ENCODE assay signal across 23 cellular contexts in genomic region chr20:61696181-61696735, GRCh38.
"Had no signal": no experiment of that assay in that cellular context is flagged by ENCODE, and none has a peak within 500 bp of the region (broad histone marks: within the 10 kb centered on the region; RNA-seq: fewer than 3 reads in every experiment).

No MANE protein-coding gene starts in this region.

- H3K9me3 Mint-ChIP-seq: mesothelial cell of epicardium had no signal

- H3K36me3 Mint-ChIP-seq: mesothelial cell of epicardium; naive thymus-derived CD4-positive, alpha-beta T cell; stimulated activated memory B cell treated with anti-CD40 and anti-IgM and Interleukin-4, amounts not matched to agents 10 μg/mL and 1 μg/mL and 100 μg/mL, for 72 hours had no signal

- FAIRE-seq: frontal cortex, keratinocyte, urothelium cell line had no signal

- H3K4me3 ChIP-seq: dorsolateral prefrontal cortex, ovary, psoas muscle, sigmoid colon, testis, tibial artery, upper lobe of left lung had no signal

- H3K27me3 ChIP-seq: ovary, testis, upper lobe of left lung had no signal

- DNase-seq: cortex of kidney; effector CD4-positive, alpha-beta T cell; mesenchymal stem cell; naive thymus-derived CD4-positive, alpha-beta T cell; nucleus accumbens; ovary; sigmoid colon; stimulated activated CD4-positive, alpha-beta T cell treated with anti-CD3 and anti-CD28 coated beads, Interleukin-2, amount 100 ng/mL, for 24 hours; stimulated activated CD4-positive, alpha-beta T cell treated with anti-CD3 and anti-CD28 coated beads, Interleukin-4, amount 100 ng/mL, for 4 hours; stimulated activated naive CD8-positive, alpha-beta T cell treated with anti-CD3 and anti-CD28 coated beads, Interleukin-15, Interleukin-2, amounts not matched to agents 100 U/mL and 50 U/mL, for 24 hours; substantia nigra; testis; tibial artery; upper lobe of left lung had no signal

- H3K9me3 ChIP-seq: ovary, psoas muscle, sigmoid colon, testis, upper lobe of left lung had no signal

- ATAC-seq: left lobe of liver; naive thymus-derived CD4-positive, alpha-beta T cell; psoas muscle; right cardiac atrium; stimulated activated memory B cell treated with anti-CD40 and anti-IgM and Interleukin-4, amounts not matched to agents 10 μg/mL and 1 μg/mL and 100 μg/mL, for 72 hours; stimulated activated naive CD8-positive, alpha-beta T cell treated with anti-CD3 and anti-CD28 coated beads, Interleukin-15, Interleukin-2, amounts not matched to agents 100 U/mL and 50 U/mL, for 24 hours had no signal

- H3K4me1 Mint-ChIP-seq: mesothelial cell of epicardium; naive thymus-derived CD4-positive, alpha-beta T cell; stimulated activated memory B cell treated with anti-CD40 and anti-IgM and Interleukin-4, amounts not matched to agents 10 μg/mL and 1 μg/mL and 100 μg/mL, for 72 hours had no signal

- H3K27ac Mint-ChIP-seq: mesothelial cell of epicardium; stimulated activated memory B cell treated with anti-CD40 and anti-IgM and Interleukin-4, amounts not matched to agents 10 μg/mL and 1 μg/mL and 100 μg/mL, for 72 hours had no signal

- H3K4me1 ChIP-seq: psoas muscle, sigmoid colon, testis, tibial artery, upper lobe of left lung had no signal

- H3K36me3 ChIP-seq: ovary, sigmoid colon, tibial artery, upper lobe of left lung had no signal

- H3K4me3 Mint-ChIP-seq: mesothelial cell of epicardium; naive thymus-derived CD4-positive, alpha-beta T cell; stimulated activated memory B cell treated with anti-CD40 and anti-IgM and Interleukin-4, amounts not matched to agents 10 μg/mL and 1 μg/mL and 100 μg/mL, for 72 hours had no signal

- H3K27ac ChIP-seq: dorsolateral prefrontal cortex, ovary, psoas muscle, sigmoid colon, testis, tibial artery, upper lobe of left lung had no signal
